In genomic region chr4:78954048-78954666, GRCh38 we compare ENCODE assay signal across 8 cellular contexts. TPM values are rescaled to one million over a fixed set of nuclear protein-coding genes. Genes with fewer than 3 reads are reported as not detected.
DNase-seq lines count a peak whose midpoint lies in the region; ATAC-seq, FAIRE-seq and TF ChIP-seq lines count a peak whose summit lies in the region.

No MANE protein-coding gene starts in this region.

- H3K9me1 ChIP-seq in endothelial cell of umbilical vein (replicated peaks; ENCODE audit: control insufficient read depth, extremely low read depth, insufficient read depth, low read length): no peaks in the 10 kb centered on the region

- peak; percentile 15 for FAIRE-seq in HepG2 (lab: Jason Lieb, UNC)
- FAIRE-seq in endothelial cell of umbilical vein (lab: Jason Lieb, UNC): no peak

- H3K9me3 ChIP-seq in HepG2 (ENCODE audit: low read length) (no peaks in the 10 kb centered on the region), right lobe of liver (no peaks in the 10 kb centered on the region), endothelial cell of umbilical vein (replicated peaks; ENCODE audit: control insufficient read depth, insufficient read depth, low read length) (no peaks in the 10 kb centered on the region), tibial artery (no peaks in the 10 kb centered on the region)

- no peaks in the 10 kb centered on the region for H3K9me3 Mint-ChIP-seq in activated CD4-positive, alpha-beta T cell treated with anti-CD3 and anti-CD28 coated beads, Interleukin-2, amount 10 ng/mL, durations not matched to agents 7 days and 5 days

- ATAC-seq in HepG2 (peak; percentile 76), right lobe of liver (no peak)

- H3K27ac Mint-ChIP-seq in activated CD4-positive, alpha-beta T cell treated with anti-CD3 and anti-CD28 coated beads, Interleukin-2, amount 10 ng/mL, durations not matched to agents 7 days and 5 days: no peak overlapping the region

- no peak for TF ChIP-seq EP300 in HepG2 (IDR thresholded peaks at IDR 0.05; ENCODE audit: low read depth in 2 of 2, low read length in 2 of 2)
- no peak for TF ChIP-seq EP300 in HepG2 (CRISPR knock-in tag; IDR thresholded peaks at IDR 0.05; ENCODE audit: borderline replicate concordance)

- dilution Hi-C loops in endothelial cell of umbilical vein (cut with MboI; ENCODE audit: extremely low pct_ligation_motif_present, low sequenced_read_pairs): no loop called here

- H3K36me3 ChIP-seq in HepG2 (replicated peaks in 1 of 2; ENCODE audit: control insufficient read depth in 1 of 2, insufficient read depth in 2 of 2, low read length in 2 of 2) (no peaks in the 10 kb centered on the region), right lobe of liver (no peaks in the 10 kb centered on the region), endothelial cell of umbilical vein (ENCODE audit: control insufficient read depth in 2 of 2, extremely low read depth in 1 of 2, insufficient read depth in 2 of 2, low read length in 2 of 2) (no peaks in the 10 kb centered on the region), tibial artery (no peaks in the 10 kb centered on the region)

- H2AFZ ChIP-seq in HepG2 (ENCODE audit: low read length) (no peak overlapping the region), endothelial cell of umbilical vein (ENCODE audit: low read depth, low read length) (no peak overlapping the region)

- H3K79me2 ChIP-seq in HepG2 (ENCODE audit: insufficient read depth, low read length) (no peaks in the 10 kb centered on the region), endothelial cell of umbilical vein (ENCODE audit: control insufficient read depth, insufficient read depth, low read length) (no peaks in the 10 kb centered on the region)

- no peak for TF ChIP-seq RAD21 in HepG2 (CRISPR knock-in tag; IDR thresholded peaks at IDR 0.05)

- intact Hi-C loops in HepG2 (cut with micrococcal nuclease; ENCODE audit: unreplicated experiment) (loop anchor here (5.0 to 10.0 kb wide), 2 partner anchors 961 to 1383 kb away; partner anchors contain the start of gene CFAP299), right lobe of liver (cut with DNase I) (loop anchor here in 1 of 2 donors (10.0 kb wide), 1 partner anchor 621 kb away; no protein-coding TSS in a partner anchor), endothelial cell of umbilical vein (cut with micrococcal nuclease) (loop anchor here (5.0 to 10.0 kb wide), 4 partner anchors 88 to 1248 kb away; no protein-coding TSS in a partner anchor), tibial artery (cut with DNase I; ENCODE audit: low total_unique reads) (loop anchor here (5.0 to 10.0 kb wide), 2 partner anchors 621 to 1258 kb away; no protein-coding TSS in a partner anchor)

- H3K27ac ChIP-seq in HepG2 (ENCODE audit: extremely low read length, insufficient read depth, low read length) (no peak overlapping the region), right lobe of liver (no peak overlapping the region), endothelial cell of umbilical vein (ENCODE audit: insufficient read depth, low read depth, low read length) (no peak overlapping the region), tibial artery (no peak overlapping the region)

- H3K36me3 Mint-ChIP-seq in activated CD4-positive, alpha-beta T cell treated with anti-CD3 and anti-CD28 coated beads, Interleukin-2, amount 10 ng/mL, durations not matched to agents 7 days and 5 days (ENCODE audit: low read depth): no peaks in the 10 kb centered on the region

- CTCF ChIA-PET in HepG2 (lab: Yijun Ruan, JAX; ENCODE audit: low intra/inter-chr PET ratio, low total read pairs) (interaction anchor here (2.0 kb wide), 1 partner anchor 622 kb away, joined by 6 read pairs; no protein-coding TSS in a partner anchor), endothelial cell of umbilical vein (lab: Charles Lee) (interaction anchor here (0.7 to 4.8 kb wide), 8 partner anchors 10 to 1382 kb away, joined by 3 to 30 read pairs (median 13); partner anchors contain the start of genes CFAP299 and PAQR3)
- CTCF ChIA-PET in activated CD4-positive, alpha-beta T cell treated with anti-CD3 and anti-CD28 coated beads, Interleukin-2, amount 10 ng/mL, durations not matched to agents 7 days and 5 days (lab: Charles Lee): interaction anchor here (1.5 to 1.7 kb wide), 2 partner anchors 15 to 19 kb away, joined by 3 read pairs; no protein-coding TSS in a partner anchor

- TF ChIP-seq CTCF in HepG2 (CRISPR knock-in tag; IDR thresholded peaks at IDR 0.05) (peak; percentile 59), right lobe of liver (IDR thresholded peaks at IDR 0.05) (no peak), endothelial cell of umbilical vein (IDR thresholded peaks at IDR 0.05; ENCODE audit: extremely low read depth in 1 of 2, insufficient read depth in 1 of 2, low read depth in 1 of 2, low read length in 2 of 2) (peak; percentile 33 to 42), tibial artery (IDR thresholded peaks at IDR 0.05) (peak; percentile 55 to 61)

- in situ Hi-C loops in HepG2 (cut with HindIII; ENCODE audit: extremely low pct_ligation_motif_present, low pct_unique_long_range_greater_than_20kb): loop anchor here (10.0 kb wide), 1 partner anchor 1261 kb away; no protein-coding TSS in a partner anchor

- H4K20me1 ChIP-seq in HepG2 (ENCODE audit: insufficient read depth, low read length) (no peaks in the 10 kb centered on the region), endothelial cell of umbilical vein (replicated peaks; ENCODE audit: control insufficient read depth, extremely low read depth, insufficient read depth, low read length) (no peaks in the 10 kb centered on the region)

- H3K4me1 ChIP-seq in HepG2 (ENCODE audit: insufficient read depth, low read length): no peaks in the 10 kb centered on the region
- no peaks in the 10 kb centered on the region for H3K4me1 ChIP-seq in right lobe of liver
- no peaks in the 10 kb centered on the region for H3K4me1 ChIP-seq in endothelial cell of umbilical vein (ENCODE audit: control insufficient read depth, extremely low read depth, insufficient read depth, low read length)
- H3K4me1 ChIP-seq in tibial artery: peaks cover 0 to 21% (median 0%) of the 10 kb centered on the region in 4 donors

- TF ChIP-seq POLR2A in HepG2 (IDR thresholded peaks at IDR 0.05; ENCODE audit: insufficient read depth in 1 of 2, low read depth in 2 of 2, low read length in 2 of 2) (no peak), right lobe of liver (IDR thresholded peaks at IDR 0.05) (no peak), endothelial cell of umbilical vein (IDR thresholded peaks at IDR 0.05; ENCODE audit: low read depth, low read length) (no peak)

- 0 out of 5 replicates have a peak, but pooled peaks cover 0 to 8% of the 10 kb centered on the region in 2 experiments for H3K27me3 ChIP-seq in HepG2 (ENCODE audit: control insufficient read depth in 1 of 2, insufficient read depth in 2 of 2, low read length in 2 of 2)
- no peaks in the 10 kb centered on the region for H3K27me3 ChIP-seq in right lobe of liver
- peaks cover 4% of the 10 kb centered on the region in 2 experiments for H3K27me3 ChIP-seq in endothelial cell of umbilical vein (ENCODE audit: control insufficient read depth in 2 of 2, insufficient read depth in 2 of 2, low read length in 2 of 2)
- H3K27me3 ChIP-seq in tibial artery: no peaks in the 10 kb centered on the region

- WGBS in HepG2 (ENCODE audit: low lambda C conversion rate): 7% methylated on average over 7 of the region's 7 CpGs
- 30% methylated on average over 7 of the region's 7 CpGs for WGBS in right lobe of liver (ENCODE audit: insufficient coverage, low coverage, low lambda C conversion rate, missing lambda C conversion rate)

- H3K4me2 ChIP-seq in HepG2 (ENCODE audit: low read depth, low read length) (no peak overlapping the region), endothelial cell of umbilical vein (ENCODE audit: insufficient read depth, low read length) (no peak overlapping the region)

- H3K4me3 ChIP-seq in HepG2 (replicated peaks in 1 of 3; ENCODE audit: insufficient read depth in 1 of 3, low read depth in 2 of 3, low read length in 3 of 3) (no peak overlapping the region), right lobe of liver (no peak overlapping the region), endothelial cell of umbilical vein (replicated peaks in 1 of 3; ENCODE audit: insufficient read depth in 1 of 3, low read depth in 1 of 3, low read length in 3 of 3) (no peak overlapping the region), tibial artery (no peak overlapping the region)

- no peak overlapping the region for H3K4me3 Mint-ChIP-seq in activated CD4-positive, alpha-beta T cell treated with anti-CD3 and anti-CD28 coated beads, Interleukin-2, amount 10 ng/mL, durations not matched to agents 7 days and 5 days

- H3K4me1 Mint-ChIP-seq in activated CD4-positive, alpha-beta T cell treated with anti-CD3 and anti-CD28 coated beads, Interleukin-2, amount 10 ng/mL, durations not matched to agents 7 days and 5 days: no peaks in the 10 kb centered on the region

- H3K27me3 Mint-ChIP-seq in activated CD4-positive, alpha-beta T cell treated with anti-CD3 and anti-CD28 coated beads, Interleukin-2, amount 10 ng/mL, durations not matched to agents 7 days and 5 days: peaks cover 2% of the 10 kb centered on the region

- H3K9ac ChIP-seq in HepG2 (ENCODE audit: insufficient read depth, low read depth, low read length) (no peak overlapping the region), endothelial cell of umbilical vein (replicated peaks; ENCODE audit: extremely low read depth, insufficient read depth, low read length) (no peak overlapping the region)

- POLR2A ChIA-PET in HepG2 (lab: Yijun Ruan, JAX): no interaction called here
- POLR2A ChIA-PET in endothelial cell of umbilical vein (lab: Charles Lee): no interaction called here
- POLR2A ChIA-PET in activated CD4-positive, alpha-beta T cell treated with anti-CD3 and anti-CD28 coated beads, Interleukin-2, amount 10 ng/mL, durations not matched to agents 7 days and 5 days (lab: Charles Lee): no interaction called here

- no TSS peak for BruUV-seq in HepG2 (replicated peaks; lab: Mats Ljungman, UMichigan)
- no TSS peak for BruUV-seq in endothelial cell of umbilical vein (replicated peaks; lab: Mats Ljungman, UMichigan)

- peak; percentile 9 for DNase-seq in HepG2 (ENCODE audit: low spot score)
- DNase-seq in right lobe of liver: no peak
- peak; percentile 27 for DNase-seq in NCI-H446 treated with DMSO at 0.1 percent for 48 hours (lab: John Stamatoyannopoulos, UW)
- peak; percentile 22 for DNase-seq in endothelial cell of umbilical vein (ENCODE audit: low read depth, low spot score)
- no peak for DNase-seq in tibial artery
- no peak for DNase-seq in KG1 (lab: John Stamatoyannopoulos, UW)
- DNase-seq in NCI-H2196 (lab: John Stamatoyannopoulos, UW; ENCODE audit: unreplicated experiment): no peak
- DNase-seq in activated CD4-positive, alpha-beta T cell treated with anti-CD3 and anti-CD28 coated beads, Interleukin-2, amount 10 ng/mL, durations not matched to agents 7 days and 5 days: no peak

RNA-seq across cellular contexts. Expression of gene PAQR3, which starts 14.9 kb away (rescaled TPM):
- total RNA-seq in HepG2 (2016; rRNA removed; fragmentation: Illumina TruSeq; extraction: Trizol): 9.3 and 9.9 TPM in 2 replicates
- total RNA-seq in HepG2 (2016; cell fraction: cytosol; rRNA removed; fragmentation: Illumina TruSeq; extraction: Trizol; ENCODE audit: low read depth): 2.2 and 3.3 TPM in 2 replicates
- 9.7 and 12.2 TPM in 2 replicates for total RNA-seq in HepG2 (2016; cell fraction: insoluble cytoplasmic fraction; rRNA removed; fragmentation: Illumina TruSeq; extraction: Trizol)
- total RNA-seq in HepG2 (2016; cell fraction: membrane; rRNA removed; fragmentation: Illumina TruSeq; extraction: Trizol): 11.6 and 11.7 TPM in 2 replicates
- 11.1 and 12.1 TPM in 2 replicates for total RNA-seq in HepG2 (2016; cell fraction: nucleus; rRNA removed; fragmentation: Illumina TruSeq; extraction: Trizol)
- 12.1 and 13.6 TPM in 2 replicates for polyA plus RNA-seq in HepG2 (2011; rRNA removed)
- polyA plus RNA-seq in HepG2 (2011; cell fraction: cytosol; rRNA removed): 6.5 and 10.8 TPM in 2 replicates
- 10.4 and 10.5 TPM in 2 replicates for polyA plus RNA-seq in HepG2 (2011; cell fraction: nucleus; rRNA removed)
- 8.1 TPM in 2 replicates for polyA plus RNA-seq in HepG2 (2012)
- polyA plus RNA-seq in HepG2 (2016; cell fraction: cytosol; fragmentation: Illumina TruSeq; extraction: Trizol; ENCODE audit: low read depth): 2.2 and 2.8 TPM in 2 replicates
- polyA plus RNA-seq in HepG2 (2016; cell fraction: insoluble cytoplasmic fraction; fragmentation: Illumina TruSeq; extraction: Trizol; ENCODE audit: low read depth): 11.3 and 11.5 TPM in 2 replicates
- polyA plus RNA-seq in HepG2 (2016; cell fraction: membrane; fragmentation: Illumina TruSeq; extraction: Trizol; ENCODE audit: low read depth): 8.0 and 9.2 TPM in 2 replicates
- 11.4 and 12.5 TPM in 2 replicates for polyA plus RNA-seq in HepG2 (2016; cell fraction: nucleus; fragmentation: Illumina TruSeq; extraction: Trizol; ENCODE audit: insufficient read depth, low read depth)
- polyA minus RNA-seq in HepG2 (2011; rRNA and poly(A)+ RNA removed; ENCODE audit: low replicate concordance): 22.4 and 24.2 TPM in 2 replicates
- polyA minus RNA-seq in HepG2 (2011; cell fraction: cytosol; rRNA and poly(A)+ RNA removed): 13.6 and 13.8 TPM in 2 replicates
- 33.2 and 36.2 TPM in 2 replicates for polyA minus RNA-seq in HepG2 (2011; cell fraction: nucleus; rRNA and poly(A)+ RNA removed)
- 10 to 100 TPM in 1 of 6 experiments, 1 to 10 TPM in 5; 5.0 to 10.2 (median 7.2) TPM for total RNA-seq in right lobe of liver
- 19.0 and 21.0 TPM in 2 replicates for total RNA-seq in endothelial cell of umbilical vein
- 13.0 and 15.0 TPM in 2 replicates for polyA plus RNA-seq in endothelial cell of umbilical vein
- polyA plus RNA-seq in endothelial cell of umbilical vein (2011; cell fraction: cytosol; rRNA removed): 9.7 and 10.9 TPM in 2 replicates
- polyA plus RNA-seq in endothelial cell of umbilical vein (2011; cell fraction: nucleus; rRNA removed): 16.5 and 21.0 TPM in 2 replicates
- polyA plus RNA-seq in endothelial cell of umbilical vein (2012): 12.4 and 17.6 TPM in 2 replicates
- 54.4 and 63.2 TPM in 2 replicates for polyA minus RNA-seq in endothelial cell of umbilical vein
- polyA minus RNA-seq in endothelial cell of umbilical vein (2011; cell fraction: cytosol; rRNA and poly(A)+ RNA removed): 14.0 TPM
- polyA minus RNA-seq in endothelial cell of umbilical vein (2011; cell fraction: nucleus; rRNA and poly(A)+ RNA removed): 23.4 and 29.7 TPM in 2 replicates
- total RNA-seq in activated CD4-positive, alpha-beta T cell treated with anti-CD3 and anti-CD28 coated beads, Interleukin-2, amount 10 ng/mL, durations not matched to agents 7 days and 5 days: 10 to 100 TPM; 14.7 to 15.4 TPM

Comparison
In these comparisons a context has a peak if more than half of its experiments do, and no peak if none do; other contexts are left out.
1. DNase-seq: peak in HepG2 (single experiment), NCI-H446 treated with DMSO at 0.1 percent for 48 hours (single experiment) and endothelial cell of umbilical vein (single experiment); none in right lobe of liver (0 of 3), tibial artery (0 of 2), KG1 (single experiment), NCI-H2196 (single experiment) and activated CD4-positive, alpha-beta T cell treated with anti-CD3 and anti-CD28 coated beads, Interleukin-2, amount 10 ng/mL, durations not matched to agents 7 days and 5 days (single experiment).
2. CTCF ChIP-seq: peak in HepG2 (single experiment), endothelial cell of umbilical vein (2 of 2) and tibial artery (2 of 2); none in right lobe of liver (0 of 4).